Comparison of ENCODE assay signal across 25 cellular contexts in genomic region chr10:89185658-89186057, GRCh38. TPM values are rescaled to one million over a fixed set of nuclear protein-coding genes. Genes with fewer than 3 reads are reported as not detected.
DNase-seq lines count a peak whose midpoint lies in the region; ATAC-seq, FAIRE-seq and TF ChIP-seq lines count a peak whose summit lies in the region.
"Had no signal": no experiment of that assay in that cellular context is flagged by ENCODE, and none has a peak within 500 bp of the region (broad histone marks: within the 10 kb centered on the region; RNA-seq: fewer than 3 reads in every experiment).

No MANE protein-coding gene starts in this region.

- H3K9me3 ChIP-seq in HepG2 (ENCODE audit: low read length) (no peaks in the 10 kb centered on the region), right lobe of liver (no peaks in the 10 kb centered on the region), fibroblast of lung (ENCODE audit: control insufficient read depth, insufficient read depth, low read depth, low read length) (no peaks in the 10 kb centered on the region), small intestine (ENCODE audit: control insufficient read depth, low read depth) (peaks cover 2% of the 10 kb centered on the region), Peyer's patch (no peaks in the 10 kb centered on the region)
- H3K9me3 ChIP-seq in CD8-positive, alpha-beta T cell (ENCODE audit: low read length), result no peaks in the 10 kb centered on the region

- no peak for ATAC-seq in HepG2
- ATAC-seq in right lobe of liver, result no peak
- ATAC-seq in CD8-positive, alpha-beta T cell, result no peak
- ATAC-seq: GM23338, HCT116 had no signal

- no peak for TF ChIP-seq EP300 in HepG2 (IDR thresholded peaks at IDR 0.05; ENCODE audit: low read depth in 2 of 2, low read length in 2 of 2)
- no peak for TF ChIP-seq EP300 in HepG2 (CRISPR knock-in tag; IDR thresholded peaks at IDR 0.05; ENCODE audit: borderline replicate concordance)

- no peak overlapping the region for H3K4me3 Mint-ChIP-seq in CD8-positive, alpha-beta T cell
- H3K4me3 Mint-ChIP-seq: CD8-positive, alpha-beta memory T cell; GM23338 had no signal

- CTCF ChIA-PET in HepG2 (lab: Yijun Ruan, JAX; ENCODE audit: low intra/inter-chr PET ratio, low total read pairs) (no interaction called here), GM10248 (lab: Yijun Ruan, JAX) (no interaction called here)
- CTCF ChIA-PET in CD8-positive, alpha-beta T cell (lab: Charles Lee), result no interaction called here

- BruUV-seq in HepG2 (replicated peaks; lab: Mats Ljungman, UMichigan), result no TSS peak

- intact Hi-C loops in HepG2 (cut with micrococcal nuclease; ENCODE audit: unreplicated experiment) (no loop called here), right lobe of liver (cut with DNase I) (no loop called here)
- intact Hi-C loops in CD8-positive, alpha-beta T cell (cut with DNase I, micrococcal nuclease), result no loop called here

- H3K4me3 ChIP-seq in HepG2 (replicated peaks in 1 of 3; ENCODE audit: insufficient read depth in 1 of 3, low read depth in 2 of 3, low read length in 3 of 3), result no peak overlapping the region
- H3K4me3 ChIP-seq in right lobe of liver, result no peak overlapping the region
- no peak overlapping the region for H3K4me3 ChIP-seq in LNCaP clone FGC (ENCODE audit: low read depth, low read length)
- no peak overlapping the region for H3K4me3 ChIP-seq in fibroblast of lung (replicated peaks in 1 of 4; ENCODE audit: control extremely low read depth in 1 of 4, insufficient read depth in 1 of 4, low read depth in 3 of 4, low read length in 4 of 4)
- no peak overlapping the region for H3K4me3 ChIP-seq in small intestine (ENCODE audit: low read depth in 1 of 2, low read length in 2 of 2)
- H3K4me3 ChIP-seq in CD8-positive, alpha-beta T cell (ENCODE audit: low read depth, low read length), result no peak overlapping the region
- H3K4me3 ChIP-seq in Peyer's patch, result no peak overlapping the region
- H3K4me3 ChIP-seq: BLaER1, GM23338 had no signal

- DNase-seq in HepG2 (ENCODE audit: low spot score) (no peak), right lobe of liver (no peak), LNCaP clone FGC (ENCODE audit: low read depth) (peak; percentile 75), fibroblast of lung (ENCODE audit: low read depth in 2 of 2) (peak; percentile 23 to 50), small intestine (peak; percentile 66), Peyer's patch (no peak), GM10248 (ENCODE audit: extremely low spot score) (no peak)
- no peak for DNase-seq in CD8-positive, alpha-beta T cell
- DNase-seq: CD8-positive, alpha-beta memory T cell; GDM1; Kasumi-1; NCI-H1105; NCI-H187; NCI-H2227 treated with DMSO at 0.1 percent for 48 hours; NCI-H526 treated with DMSO at 0.1 percent for 48 hours; Right ventricle myocardium superior; SW 1271; T-helper 2 cell had no signal

- FAIRE-seq in HepG2 (lab: Jason Lieb, UNC) (no peak), small intestine (lab: Jason Lieb, UNC) (no peak)
- FAIRE-seq: D721Med, HTR-8/SVneo had no signal

- peaks cover 3% of the 10 kb centered on the region for H3K27me3 Mint-ChIP-seq in CD8-positive, alpha-beta T cell (ENCODE audit: low read depth)

- in situ Hi-C loops in HepG2 (cut with HindIII; ENCODE audit: extremely low pct_ligation_motif_present, low pct_unique_long_range_greater_than_20kb), result no loop called here

- H4K20me1 ChIP-seq in HepG2 (ENCODE audit: insufficient read depth, low read length) (no peaks in the 10 kb centered on the region), fibroblast of lung (ENCODE audit: control insufficient read depth, extremely low read depth, insufficient read depth, low read length) (no peaks in the 10 kb centered on the region)
- H4K20me1 ChIP-seq: BLaER1 had no signal

- no peak for TF ChIP-seq RAD21 in HepG2 (CRISPR knock-in tag; IDR thresholded peaks at IDR 0.05)

- H3K27me3 ChIP-seq in HepG2 (ENCODE audit: control insufficient read depth in 1 of 2, insufficient read depth in 2 of 2, low read length in 2 of 2) (no peaks in the 10 kb centered on the region), right lobe of liver (no peaks in the 10 kb centered on the region), fibroblast of lung (ENCODE audit: control insufficient read depth, insufficient read depth, low read length) (no peaks in the 10 kb centered on the region), small intestine (ENCODE audit: control insufficient read depth in 2 of 2, insufficient read depth in 2 of 2, low read length in 2 of 2) (peaks cover 0 to 2% of the 10 kb centered on the region in 2 donors), Peyer's patch (no peaks in the 10 kb centered on the region)
- no peaks in the 10 kb centered on the region for H3K27me3 ChIP-seq in CD8-positive, alpha-beta T cell (ENCODE audit: insufficient read depth, low read length)
- H3K27me3 ChIP-seq: BLaER1 had no signal

- TF ChIP-seq POLR2A in HepG2 (IDR thresholded peaks at IDR 0.05; ENCODE audit: insufficient read depth in 1 of 2, low read depth in 2 of 2, low read length in 2 of 2), result no peak
- no peak for TF ChIP-seq POLR2A in right lobe of liver (IDR thresholded peaks at IDR 0.05)
- no peak for TF ChIP-seq POLR2A in Peyer's patch (IDR thresholded peaks at IDR 0.05)

- no peak overlapping the region for H3K27ac Mint-ChIP-seq in CD8-positive, alpha-beta T cell
- H3K27ac Mint-ChIP-seq: CD8-positive, alpha-beta memory T cell; GM23338 had no signal

- no peak overlapping the region for H2AFZ ChIP-seq in HepG2 (ENCODE audit: low read length)
- H2AFZ ChIP-seq in fibroblast of lung (ENCODE audit: low read length), result no peak overlapping the region
- H2AFZ ChIP-seq: GM23338 had no signal

- peaks cover 2% of the 10 kb centered on the region for H3K9me3 Mint-ChIP-seq in CD8-positive, alpha-beta T cell
- H3K9me3 Mint-ChIP-seq: GM23338 had no signal

- H3K4me1 Mint-ChIP-seq in CD8-positive, alpha-beta T cell (ENCODE audit: low read depth), result no peaks in the 10 kb centered on the region

- no peaks in the 10 kb centered on the region for H3K36me3 ChIP-seq in HepG2 (replicated peaks in 1 of 2; ENCODE audit: control insufficient read depth in 1 of 2, insufficient read depth in 2 of 2, low read length in 2 of 2)
- no peaks in the 10 kb centered on the region for H3K36me3 ChIP-seq in right lobe of liver
- no peaks in the 10 kb centered on the region for H3K36me3 ChIP-seq in fibroblast of lung (ENCODE audit: control insufficient read depth, insufficient read depth, low read length)
- no peaks in the 10 kb centered on the region for H3K36me3 ChIP-seq in small intestine (ENCODE audit: control insufficient read depth in 2 of 2, insufficient read depth in 2 of 2, low read length in 2 of 2)
- H3K36me3 ChIP-seq in CD8-positive, alpha-beta T cell (ENCODE audit: insufficient read depth, low read length), result no peaks in the 10 kb centered on the region
- no peaks in the 10 kb centered on the region for H3K36me3 ChIP-seq in Peyer's patch
- H3K36me3 ChIP-seq: BLaER1 had no signal

- POLR2A ChIA-PET in HepG2 (lab: Yijun Ruan, JAX), result no interaction called here
- POLR2A ChIA-PET in CD8-positive, alpha-beta T cell (lab: Charles Lee), result no interaction called here
- POLR2A ChIA-PET in GM10248 (lab: Yijun Ruan, JAX), result no interaction called here

- H3K27ac ChIP-seq in HepG2 (ENCODE audit: extremely low read length, insufficient read depth, low read length) (no peak overlapping the region), right lobe of liver (no peak overlapping the region), fibroblast of lung (ENCODE audit: insufficient read depth, low read length) (no peak overlapping the region), small intestine (ENCODE audit: low read depth in 1 of 2, low read length in 1 of 2) (no peak overlapping the region), Peyer's patch (no peak overlapping the region)
- H3K27ac ChIP-seq in CD8-positive, alpha-beta T cell (ENCODE audit: low read depth, low read length), result no peak overlapping the region
- H3K27ac ChIP-seq: BLaER1, HL-60 had no signal

- TF ChIP-seq CTCF in HepG2 (CRISPR knock-in tag; IDR thresholded peaks at IDR 0.05), result no peak
- no peak for TF ChIP-seq CTCF in right lobe of liver (IDR thresholded peaks at IDR 0.05)
- no peak for TF ChIP-seq CTCF in LNCaP clone FGC (IDR thresholded peaks at IDR 0.05; ENCODE audit: control insufficient read depth, extremely low read depth, insufficient read depth)
- no peak for TF ChIP-seq CTCF in fibroblast of lung (conservative IDR thresholded peaks at IDR 0.05 in 1 of 2, IDR thresholded peaks at IDR 0.05 in 1 of 2; ENCODE audit: low read depth in 1 of 2, low read length in 2 of 2)
- no peak for TF ChIP-seq CTCF in CD8-positive, alpha-beta T cell (IDR thresholded peaks at IDR 0.05)
- TF ChIP-seq CTCF in Peyer's patch (IDR thresholded peaks at IDR 0.05), result no peak
- TF ChIP-seq CTCF in GM10248 (IDR thresholded peaks at IDR 0.05; ENCODE audit: control extremely low read depth, extremely low read depth, low read depth, missing control alignments), result no peak

- H3K79me2 ChIP-seq in HepG2 (ENCODE audit: insufficient read depth, low read length), result no peaks in the 10 kb centered on the region
- no peaks in the 10 kb centered on the region for H3K79me2 ChIP-seq in fibroblast of lung (ENCODE audit: control insufficient read depth, insufficient read depth, low read length)

- H3K9ac ChIP-seq in HepG2 (ENCODE audit: insufficient read depth, low read depth, low read length) (no peak overlapping the region), fibroblast of lung (ENCODE audit: insufficient read depth, low read length) (no peak overlapping the region)
- H3K9ac ChIP-seq: BLaER1 had no signal

- H3K36me3 Mint-ChIP-seq in CD8-positive, alpha-beta T cell, result no peaks in the 10 kb centered on the region
- H3K36me3 Mint-ChIP-seq: CD8-positive, alpha-beta memory T cell had no signal

- H3K4me2 ChIP-seq in HepG2 (ENCODE audit: low read depth, low read length) (no peak overlapping the region), fibroblast of lung (ENCODE audit: extremely low read depth, insufficient read depth, low read length) (no peak overlapping the region)
- H3K4me2 ChIP-seq: GM23338 had no signal

- H3K4me1 ChIP-seq in HepG2 (ENCODE audit: insufficient read depth, low read length), result no peaks in the 10 kb centered on the region
- no peaks in the 10 kb centered on the region for H3K4me1 ChIP-seq in right lobe of liver
- H3K4me1 ChIP-seq in fibroblast of lung (ENCODE audit: control insufficient read depth, extremely low read depth, insufficient read depth, low read length), result no peaks in the 10 kb centered on the region
- H3K4me1 ChIP-seq in small intestine (ENCODE audit: control insufficient read depth in 2 of 2, insufficient read depth in 1 of 2, low read depth in 1 of 2, low read length in 1 of 2), result no peaks in the 10 kb centered on the region
- no peaks in the 10 kb centered on the region for H3K4me1 ChIP-seq in CD8-positive, alpha-beta T cell (ENCODE audit: insufficient read depth, low read length)
- no peaks in the 10 kb centered on the region for H3K4me1 ChIP-seq in Peyer's patch

RNA-seq across cellular contexts. Expression of gene CH25H, which starts 21.5 kb away (rescaled TPM):
- not detected in 2 replicates for total RNA-seq in HepG2 (2016; rRNA removed; fragmentation: Illumina TruSeq; extraction: Trizol)
- total RNA-seq in HepG2 (2016; cell fraction: cytosol; rRNA removed; fragmentation: Illumina TruSeq; extraction: Trizol; ENCODE audit: low read depth), result not detected in 2 replicates
- total RNA-seq in HepG2 (2016; cell fraction: insoluble cytoplasmic fraction; rRNA removed; fragmentation: Illumina TruSeq; extraction: Trizol), result not detected in 2 replicates
- total RNA-seq in HepG2 (2016; cell fraction: membrane; rRNA removed; fragmentation: Illumina TruSeq; extraction: Trizol), result not detected in 2 replicates
- not detected in 2 replicates for total RNA-seq in HepG2 (2016; cell fraction: nucleus; rRNA removed; fragmentation: Illumina TruSeq; extraction: Trizol)
- polyA plus RNA-seq in HepG2 (2011; rRNA removed), result not detected in 2 replicates
- polyA plus RNA-seq in HepG2 (2011; cell fraction: cytosol; rRNA removed), result not detected in 2 replicates
- not detected in 2 replicates for polyA plus RNA-seq in HepG2 (2011; cell fraction: nucleus; rRNA removed)
- not detected in 2 replicates for polyA plus RNA-seq in HepG2 (2012)
- not detected in 2 replicates for polyA plus RNA-seq in HepG2 (2016; cell fraction: cytosol; fragmentation: Illumina TruSeq; extraction: Trizol; ENCODE audit: low read depth)
- polyA plus RNA-seq in HepG2 (2016; cell fraction: insoluble cytoplasmic fraction; fragmentation: Illumina TruSeq; extraction: Trizol; ENCODE audit: low read depth), result not detected in 2 replicates
- not detected in 2 replicates for polyA plus RNA-seq in HepG2 (2016; cell fraction: membrane; fragmentation: Illumina TruSeq; extraction: Trizol; ENCODE audit: low read depth)
- not detected in 2 replicates for polyA plus RNA-seq in HepG2 (2016; cell fraction: nucleus; fragmentation: Illumina TruSeq; extraction: Trizol; ENCODE audit: insufficient read depth, low read depth)
- polyA minus RNA-seq in HepG2 (2011; rRNA and poly(A)+ RNA removed; ENCODE audit: low replicate concordance), result not detected in 2 replicates
- not detected in 2 replicates for polyA minus RNA-seq in HepG2 (2011; cell fraction: cytosol; rRNA and poly(A)+ RNA removed)
- not detected in 2 replicates for polyA minus RNA-seq in HepG2 (2011; cell fraction: nucleus; rRNA and poly(A)+ RNA removed)
- 1 to 10 TPM in 1 of 6 experiments, under 1 TPM in 3, not detected in 2; 0.31 to 1.2 (median 0.60) TPM for total RNA-seq in right lobe of liver
- total RNA-seq in fibroblast of lung, result 8.2 and 17.7 TPM in 2 replicates
- 0.42 and 1.7 TPM in 2 replicates for polyA plus RNA-seq in fibroblast of lung
- 0.73 and 2.9 TPM in 2 replicates for polyA plus RNA-seq in fibroblast of lung (2012)
- polyA minus RNA-seq in fibroblast of lung (ENCODE audit: low replicate concordance), result 2.4 and 14.3 TPM in 2 replicates
- 1 to 10 TPM in 2 of 3 donors, not detected in 1; 1.4 to 2.3 TPM for polyA plus RNA-seq in small intestine
- under 1 TPM; 0.44 to 0.54 TPM for total RNA-seq in CD8-positive, alpha-beta T cell
- 1 to 10 TPM in 2 of 4 donors, under 1 TPM in 1, not detected in 1; 0.70 to 9.9 (median 3.1) TPM for total RNA-seq in Peyer's patch
- total RNA-seq: CD8-positive, alpha-beta memory T cell; OCI-LY7 had no signal

Comparison
In these comparisons a context has a peak if more than half of its experiments do, and no peak if none do; other contexts are left out.
1. DNase-seq: peak in LNCaP clone FGC (single experiment), fibroblast of lung (2 of 2) and small intestine (single experiment); none in HepG2 (single experiment), right lobe of liver (0 of 3), CD8-positive, alpha-beta T cell (0 of 7), Peyer's patch (0 of 3) and GM10248 (single experiment).